In genomic region chr17:2029911-2030778, GRCh38 we compare ENCODE assay signal across 8 cellular contexts. TPM values are rescaled to one million over a fixed set of nuclear protein-coding genes. Genes with fewer than 3 reads are reported as not detected.
DNase-seq lines count a peak whose midpoint lies in the region; ATAC-seq and TF ChIP-seq lines count a peak whose summit lies in the region.

DPH1 (plus strand) TSS chr17:2030153; CDS start chr17:2030170, 17 bp downstream.

- ATAC-seq in SK-N-SH treated with all-trans-retinoic acid at 6 μM for 48 hours: peak; percentile 93
- peak; percentile 65 for ATAC-seq in omental fat pad (ENCODE audit: low FRiP score)

- no peak within 1 kb of the TSS for H2BK15ac ChIP-seq in H9 (ENCODE audit: low read depth, low read length)

- H3K18ac ChIP-seq in H9 (ENCODE audit: insufficient read length, low read depth, low read length): no peak within 1 kb of the TSS

- H3K56ac ChIP-seq in H9 (ENCODE audit: insufficient read length, low read depth, low read length): no peak within 1 kb of the TSS

- no peak within 1 kb of the TSS for H2BK5ac ChIP-seq in H9 (ENCODE audit: insufficient read length, low read length)

- H3K9me3 ChIP-seq in H9 (ENCODE audit: control insufficient read depth, low read depth, low read length): no peaks in the 10 kb centered on the region
- no peaks in the 10 kb centered on the region for H3K9me3 ChIP-seq in testis

- DNase-seq in EH (ENCODE audit: low read depth) (peak; percentile 94), H9 (peak; percentile 96), NB4 (ENCODE audit: low read depth) (peak; percentile 79), glomerular endothelial cell (ENCODE audit: extremely low read depth, low read depth, low spot score) (peak; percentile 44), omental fat pad (ENCODE audit: low spot score) (no peak), testis (peak; percentile 94)

- H3K27ac ChIP-seq in H9 (ENCODE audit: insufficient read length, low read depth, low read length) (no peak within 1 kb of the TSS), testis (peak within 1 kb of the TSS; percentile 69 to 72)

- no peaks in the 10 kb centered on the region for H3K79me2 ChIP-seq in H9 (ENCODE audit: insufficient read depth, low read length)

- H4K20me1 ChIP-seq in H9 (ENCODE audit: control insufficient read depth, insufficient read depth, insufficient read length): no peaks in the 10 kb centered on the region

- no peak within 1 kb of the TSS for H3K14ac ChIP-seq in H9 (ENCODE audit: insufficient read depth, low read length)

- H4K91ac ChIP-seq in H9 (ENCODE audit: insufficient read length, low read depth, low read length): no peak within 1 kb of the TSS

- intact Hi-C loops in testis (cut with DNase I; ENCODE audit: low total_unique reads): loop anchor here (5.0 kb wide), 1 partner anchor 123 kb away; no protein-coding TSS in a partner anchor

- no peak within 1 kb of the TSS for H2AK5ac ChIP-seq in H9 (ENCODE audit: insufficient read length, low read length)

- no peak within 1 kb of the TSS for H3K9ac ChIP-seq in H9 (ENCODE audit: extremely low read depth, insufficient read length, low read length)

- H4K8ac ChIP-seq in H9 (replicated peaks; ENCODE audit: insufficient read length, low read depth, low read length): no peak within 1 kb of the TSS

- no peak within 1 kb of the TSS for H2BK12ac ChIP-seq in H9 (ENCODE audit: insufficient read length, low read depth, low read length)

- no CpG with 5 or more reads among the region's 59 CpGs for WGBS in H9 (ENCODE audit: extremely low coverage, insufficient read length, low lambda C conversion rate)
- WGBS in testis, 2 donors: 0% methylated on average over 11 to 45 of the region's 59 CpGs

- no peaks in the 10 kb centered on the region for H3K36me3 ChIP-seq in testis (ENCODE audit: low read depth, missing control alignments)

- no peak within 1 kb of the TSS for H3K4ac ChIP-seq in H9 (ENCODE audit: low read depth, low read length)

- no peaks in the 10 kb centered on the region for H3K79me1 ChIP-seq in H9 (ENCODE audit: insufficient read depth, low read depth, low read length, poor library complexity, severe bottlenecking)

- H3K4me3 Mint-ChIP-seq in H9: peak within 1 kb of the TSS; percentile 94 to 97
- peak within 1 kb of the TSS; percentile 94 for H3K4me3 Mint-ChIP-seq in activated naive CD4-positive, alpha-beta T cell treated with anti-CD3 and anti-CD28 coated beads, Interleukin-2, amount 50 U/mL, for 24 hours

- peaks cover 12 to 32% of the 10 kb centered on the region in 2 experiments for H3K4me1 Mint-ChIP-seq in H9
- H3K4me1 Mint-ChIP-seq in activated naive CD4-positive, alpha-beta T cell treated with anti-CD3 and anti-CD28 coated beads, Interleukin-2, amount 50 U/mL, for 24 hours: peaks cover 31% of the 10 kb centered on the region

- peaks cover 7% of the 10 kb centered on the region for H3K23me2 ChIP-seq in H9 (ENCODE audit: insufficient read length, low read depth, low read length, poor library complexity, severe bottlenecking)

- H2BK20ac ChIP-seq in H9 (ENCODE audit: low read depth, low read length, poor library complexity, severe bottlenecking): no peak within 1 kb of the TSS

- H3K27ac Mint-ChIP-seq in H9: peak within 1 kb of the TSS in 1 of 3 experiments; percentile 39; a peak in 1 of 7 replicates
- peak within 1 kb of the TSS; percentile 89 for H3K27ac Mint-ChIP-seq in activated naive CD4-positive, alpha-beta T cell treated with anti-CD3 and anti-CD28 coated beads, Interleukin-2, amount 50 U/mL, for 24 hours

- peak within 1 kb of the TSS; percentile 79 for H3K4me3 ChIP-seq in NB4 (ENCODE audit: low read depth, low read length)
- H3K4me3 ChIP-seq in testis: peak within 1 kb of the TSS; percentile 98 to 100

- peak within 1 kb of the TSS; percentile 76 for H3K4me2 ChIP-seq in H9 (ENCODE audit: insufficient read depth, insufficient read length, low read length)

- H3K4me1 ChIP-seq in H9 (ENCODE audit: insufficient read depth, low read length) (no peaks in the 10 kb centered on the region), testis (peaks cover 17% of the 10 kb centered on the region)

- no peaks in the 10 kb centered on the region; a peak in 2 of 7 replicates for H3K36me3 Mint-ChIP-seq in H9 (ENCODE audit: insufficient read depth in 1 of 3, low read depth in 3 of 3)
- H3K36me3 Mint-ChIP-seq in activated naive CD4-positive, alpha-beta T cell treated with anti-CD3 and anti-CD28 coated beads, Interleukin-2, amount 50 U/mL, for 24 hours: no peaks in the 10 kb centered on the region

- H3K27me3 Mint-ChIP-seq in H9 (ENCODE audit: low read depth): peaks cover 47% of the 10 kb centered on the region
- H3K27me3 Mint-ChIP-seq in activated naive CD4-positive, alpha-beta T cell treated with anti-CD3 and anti-CD28 coated beads, Interleukin-2, amount 50 U/mL, for 24 hours: peaks cover 12% of the 10 kb centered on the region

- peaks cover 38% of the 10 kb centered on the region for H3K27me3 ChIP-seq in H9 (ENCODE audit: insufficient read depth, low read length)
- H3K27me3 ChIP-seq in testis: no peaks in the 10 kb centered on the region

- H2AFZ ChIP-seq in H9 (ENCODE audit: low read length): no peak within 1 kb of the TSS

- H3T11ph ChIP-seq in H9 (ENCODE audit: low read length): no peak within 1 kb of the TSS

- TF ChIP-seq POLR2A in NB4 (IDR thresholded peaks at IDR 0.05; ENCODE audit: extremely low read depth, insufficient read length): peak; percentile 55
- TF ChIP-seq POLR2A in testis (IDR thresholded peaks at IDR 0.05): no peak

- H4K5ac ChIP-seq in H9 (ENCODE audit: insufficient read length, low read depth, low read length): no peak within 1 kb of the TSS

- peaks cover 5 to 6% of the 10 kb centered on the region in 2 experiments; a peak in 4 of 5 replicates for H3K9me3 Mint-ChIP-seq in H9
- no peaks in the 10 kb centered on the region for H3K9me3 Mint-ChIP-seq in activated naive CD4-positive, alpha-beta T cell treated with anti-CD3 and anti-CD28 coated beads, Interleukin-2, amount 50 U/mL, for 24 hours

- H2BK120ac ChIP-seq in H9 (ENCODE audit: low read depth, low read length, poor library complexity, severe bottlenecking): no peak within 1 kb of the TSS

- H3K23ac ChIP-seq in H9 (ENCODE audit: insufficient read length, low read depth, low read length): no peak within 1 kb of the TSS

- no peak for TF ChIP-seq CTCF in H9 (conservative IDR thresholded peaks at IDR 0.05)
- TF ChIP-seq CTCF in NB4 (IDR thresholded peaks at IDR 0.05; ENCODE audit: low read depth, low read length): no peak
- TF ChIP-seq CTCF in omental fat pad (IDR thresholded peaks at IDR 0.05): no peak
- peak in 1 of 3 experiments; percentile 26 for TF ChIP-seq CTCF in testis (IDR thresholded peaks at IDR 0.05)

TF ChIP-seq in SK-N-SH treated with all-trans-retinoic acid at 6 μM for 48 hours, 23 proteins besides CTCF, POLR2A, EP300 and RAD21:
- TF ChIP-seq ZFP30 (CRISPR knock-in tag; IDR thresholded peaks at IDR 0.05): no peak
- peak; percentile 82 for TF ChIP-seq ZNF8 (CRISPR knock-in tag; IDR thresholded peaks at IDR 0.05)
- TF ChIP-seq ARNTL (CRISPR knock-in tag; IDR thresholded peaks at IDR 0.05; ENCODE audit: borderline replicate concordance, low read depth): peak; percentile 83
- TF ChIP-seq, protein P1, sequence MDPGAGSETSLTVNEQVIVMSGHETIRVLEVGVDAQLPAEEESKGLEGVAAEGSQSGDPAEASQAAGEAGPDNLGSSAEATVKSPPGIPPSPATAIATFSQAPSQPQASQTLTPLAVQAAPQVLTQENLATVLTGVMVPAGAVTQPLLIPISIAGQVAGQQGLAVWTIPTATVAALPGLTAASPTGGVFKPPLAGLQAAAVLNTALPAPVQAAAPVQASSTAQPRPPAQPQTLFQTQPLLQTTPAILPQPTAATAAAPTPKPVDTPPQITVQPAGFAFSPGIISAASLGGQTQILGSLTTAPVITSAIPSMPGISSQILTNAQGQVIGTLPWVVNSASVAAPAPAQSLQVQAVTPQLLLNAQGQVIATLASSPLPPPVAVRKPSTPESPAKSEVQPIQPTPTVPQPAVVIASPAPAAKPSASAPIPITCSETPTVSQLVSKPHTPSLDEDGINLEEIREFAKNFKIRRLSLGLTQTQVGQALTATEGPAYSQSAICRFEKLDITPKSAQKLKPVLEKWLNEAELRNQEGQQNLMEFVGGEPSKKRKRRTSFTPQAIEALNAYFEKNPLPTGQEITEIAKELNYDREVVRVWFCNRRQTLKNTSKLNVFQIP (CRISPR knock-in tag; IDR thresholded peaks at IDR 0.05; ENCODE audit: borderline replicate concordance, low read depth): no peak

RNA-seq across cellular contexts. Expression of gene DPH1, which starts in this region (rescaled TPM):
- total RNA-seq in H9 (2021) (27.5 and 31.3 TPM in 2 replicates), glomerular endothelial cell (19.2 and 25.4 TPM in 2 replicates), omental fat pad (10 to 100 TPM; 36.8 to 53.1 (median 37.6) TPM), testis (10 to 100 TPM; 91.9 to 93.3 TPM)
- 32.6 TPM for polyA plus RNA-seq in testis (ENCODE audit: insufficient read depth, low read depth, low replicate concordance)
